25 cellular contexts compared by ENCODE assay signal in genomic region chr1:17718136-17718535, GRCh38. TPM values are rescaled to one million over a fixed set of nuclear protein-coding genes. Genes with fewer than 3 reads are reported as not detected.
DNase-seq lines count a peak whose midpoint lies in the region; ATAC-seq and TF ChIP-seq lines count a peak whose summit lies in the region.
"Had no signal": no experiment of that assay in that cellular context is flagged by ENCODE, and none has a peak within 500 bp of the region (broad histone marks: within the 10 kb centered on the region; RNA-seq: fewer than 3 reads in every experiment).

No MANE protein-coding gene starts in this region.

- DNase-seq in NCI-H1417 (lab: John Stamatoyannopoulos, UW) (peak in 2 of 3 experiments; percentile 4 to 63), NCI-H1417 treated with DMSO at 0.1 percent for 48 hours (lab: John Stamatoyannopoulos, UW) (no peak), IMR-90 (no peak), NCI-H345 treated with DMSO at 0.1 percent for 48 hours (lab: John Stamatoyannopoulos, UW; ENCODE audit: unreplicated experiment) (peak; percentile 67), nephron progenitor cell (no peak), NCI-H82 treated with DMSO at 0.1 percent for 48 hours (lab: John Stamatoyannopoulos, UW; ENCODE audit: unreplicated experiment) (no peak)
- DNase-seq: 8988T; CD4-positive, alpha-beta memory T cell; EL; GF-D8; H7; HFFc6; NCI-H1105; NCI-H1930; NCI-H774; Peyer's patch; SJCRH30; T-cell had no signal

- dilution Hi-C loops in IMR-90 (cut with HindIII; ENCODE audit: low sequenced_read_pairs, unreplicated experiment) = no loop called here

- no peak for TF ChIP-seq POLR2A in IMR-90 (IDR thresholded peaks at IDR 0.05; ENCODE audit: low read depth, low read length)

- H4K20me1 ChIP-seq in IMR-90 (ENCODE audit: insufficient read depth, low read length) = no peaks in the 10 kb centered on the region
- H4K20me1 ChIP-seq: BLaER1 treated with 17β-estradiol and CSF1 and Interleukin-3, amounts not matched to agents 10 nM and 100 nM had no signal

- CTCF ChIA-PET in IMR-90 (lab: Yijun Ruan, JAX) = no interaction called here

- no peaks in the 10 kb centered on the region for H3K9me3 ChIP-seq in IMR-90 (ENCODE audit: control insufficient read depth, insufficient read depth, low read length)
- H3K9me3 ChIP-seq: BLaER1 treated with 17β-estradiol and CSF1 and Interleukin-3, amounts not matched to agents 10 nM and 100 nM; Peyer's patch; SJCRH30 had no signal

- H3K23ac ChIP-seq in IMR-90 (ENCODE audit: low read depth, low read length) = no peak overlapping the region

- H2AFZ ChIP-seq in IMR-90 (replicated peaks; ENCODE audit: low read length, poor library complexity) = no peak overlapping the region

- no peak overlapping the region for H2AK5ac ChIP-seq in IMR-90 (ENCODE audit: low read depth, low read length)

- H3K4me3 ChIP-seq in IMR-90 (ENCODE audit: insufficient read depth, low read depth, low read length) = no peak overlapping the region
- H3K4me3 ChIP-seq: BLaER1 treated with 17β-estradiol and CSF1 and Interleukin-3, amounts not matched to agents 10 nM and 100 nM; Peyer's patch; SJCRH30 had no signal

- BruUV-seq in IMR-90 (replicated peaks; lab: Mats Ljungman, UMichigan) = no TSS peak

- H2AK9ac ChIP-seq in IMR-90 (replicated peaks; ENCODE audit: low read depth, low read length, poor library complexity) = peak overlapping the region; percentile 66

- 75% methylated on average over 9 of the region's 16 CpGs; no CpG with 5 or more reads in 1 of the 2 experiments for WGBS in IMR-90 (ENCODE audit: extremely low coverage in 2 of 2, insufficient read length in 1 of 2), 2 experiments

- H3K36me3 Mint-ChIP-seq in nephron progenitor cell (ENCODE audit: low read depth) = no peaks in the 10 kb centered on the region
- H3K36me3 Mint-ChIP-seq: CD4-positive, alpha-beta memory T cell; T-cell had no signal

- no peaks in the 10 kb centered on the region for H3K79me1 ChIP-seq in IMR-90 (ENCODE audit: low read depth in 1 of 2, low read length in 2 of 2)

- peaks cover 6% of the 10 kb centered on the region for H3K27me3 ChIP-seq in IMR-90 (ENCODE audit: control insufficient read depth, insufficient read depth, low read length)
- H3K27me3 ChIP-seq: BLaER1 treated with 17β-estradiol and CSF1 and Interleukin-3, amounts not matched to agents 10 nM and 100 nM; Peyer's patch had no signal

- no peak overlapping the region for H3K14ac ChIP-seq in IMR-90 (replicated peaks; ENCODE audit: low read depth, low read length)

- intact Hi-C loops in IMR-90 (cut with micrococcal nuclease) = no loop called here

- H3K27me3 Mint-ChIP-seq in nephron progenitor cell (ENCODE audit: low read depth, poor library complexity) = peaks cover 37% of the 10 kb centered on the region

- peaks cover 57% of the 10 kb centered on the region for H3K4me1 Mint-ChIP-seq in nephron progenitor cell
- H3K4me1 Mint-ChIP-seq: CD4-positive, alpha-beta memory T cell; T-cell had no signal

- H2BK20ac ChIP-seq in IMR-90 (ENCODE audit: low read depth, low read length) = no peak overlapping the region

- TF ChIP-seq CTCF in IMR-90 (conservative IDR thresholded peaks at IDR 0.05; ENCODE audit: low read depth, low read length) = no peak
- TF ChIP-seq CTCF in nephron progenitor cell (IDR thresholded peaks at IDR 0.05) = no peak

- ATAC-seq in IMR-90 (ENCODE audit: low read depth) (no peak), GM18909 (IDR thresholded peaks at IDR 0.05; ENCODE audit: poor library complexity, unreplicated experiment) (no peak), esophagus mucosa (no peak)
- ATAC-seq: T-cell had no signal

- H3K9me3 Mint-ChIP-seq in nephron progenitor cell = no peaks in the 10 kb centered on the region
- H3K9me3 Mint-ChIP-seq: CD4-positive, alpha-beta memory T cell; HFFc6; T-cell had no signal

- H3K18ac ChIP-seq in IMR-90 (ENCODE audit: low read depth, low read length) = no peak overlapping the region

- H3K27ac Mint-ChIP-seq in nephron progenitor cell = no peak overlapping the region
- H3K27ac Mint-ChIP-seq: CD4-positive, alpha-beta memory T cell; HFFc6; T-cell had no signal

- H2BK15ac ChIP-seq in IMR-90 (ENCODE audit: low read depth, low read length) = no peak overlapping the region

- H3K27ac ChIP-seq in IMR-90 (ENCODE audit: insufficient read depth, low read length) = no peak overlapping the region
- H3K27ac ChIP-seq: BLaER1 treated with 17β-estradiol and CSF1 and Interleukin-3, amounts not matched to agents 10 nM and 100 nM; HL-60; KMS-11; Peyer's patch; SJCRH30 had no signal

- no peak overlapping the region for H3K4ac ChIP-seq in IMR-90 (ENCODE audit: low read depth, low read length)

- H3K36me3 ChIP-seq in IMR-90 (ENCODE audit: control insufficient read depth, insufficient read depth, low read length) = no peaks in the 10 kb centered on the region
- H3K36me3 ChIP-seq: Peyer's patch, SJCRH30 had no signal

- H3K4me1 ChIP-seq in IMR-90 (ENCODE audit: control insufficient read depth, insufficient read depth, low read length) = no peaks in the 10 kb centered on the region
- H3K4me1 ChIP-seq: Peyer's patch, SJCRH30 had no signal

- H2BK5ac ChIP-seq in IMR-90 (ENCODE audit: low read depth, low read length, poor library complexity, severe bottlenecking) = no peak overlapping the region

- no peak overlapping the region for H3K9ac ChIP-seq in IMR-90 (ENCODE audit: low read depth, low read length)
- H3K9ac ChIP-seq: BLaER1 treated with 17β-estradiol and CSF1 and Interleukin-3, amounts not matched to agents 10 nM and 100 nM; KMS-11 had no signal

- H4K8ac ChIP-seq in IMR-90 (ENCODE audit: low read depth in 2 of 2, low read length in 2 of 2) = no peak overlapping the region

- POLR2A ChIA-PET in IMR-90 (lab: Charles Lee; ENCODE audit: unreplicated experiment) = no interaction called here

- H4K91ac ChIP-seq in IMR-90 (ENCODE audit: insufficient read depth, low read depth, low read length) = no peak overlapping the region

- no peak overlapping the region for H3K4me2 ChIP-seq in IMR-90 (ENCODE audit: low read depth, low read length)
- H3K4me2 ChIP-seq: BLaER1 treated with 17β-estradiol and CSF1 and Interleukin-3, amounts not matched to agents 10 nM and 100 nM; KMS-11 had no signal

- H3K9me1 ChIP-seq in IMR-90 (ENCODE audit: insufficient read depth, low read length) = no peaks in the 10 kb centered on the region

- in situ Hi-C loops in IMR-90 (cut with MboI; ENCODE audit: low sequenced_read_pairs) = no loop called here

- H4K5ac ChIP-seq in IMR-90 (ENCODE audit: low read depth, low read length) = no peak overlapping the region

- no peak overlapping the region for H3K56ac ChIP-seq in IMR-90 (ENCODE audit: extremely low read depth, insufficient read depth, low read length)

- no peak overlapping the region for H2BK120ac ChIP-seq in IMR-90 (ENCODE audit: low read depth, low read length)

- peak overlapping the region; percentile 13 for H3K4me3 Mint-ChIP-seq in nephron progenitor cell
- H3K4me3 Mint-ChIP-seq: CD4-positive, alpha-beta memory T cell; HFFc6; T-cell had no signal

- no peak for TF ChIP-seq RAD21 in IMR-90 (IDR thresholded peaks at IDR 0.05; ENCODE audit: low read length)

TF ChIP-seq in IMR-90, 13 proteins besides CTCF, POLR2A, EP300 and RAD21:
- TF ChIP-seq NFE2L2 (IDR thresholded peaks at IDR 0.05; ENCODE audit: low read depth, low read length) (no peak), MXI1 (IDR thresholded peaks at IDR 0.05; ENCODE audit: borderline replicate concordance, low read depth, low read length) (no peak), SMC3 (IDR thresholded peaks at IDR 0.05; ENCODE audit: low read depth, low read length) (no peak), CHD1 (IDR thresholded peaks at IDR 0.05; ENCODE audit: low read depth, low read length) (no peak), FOS (IDR thresholded peaks at IDR 0.05; ENCODE audit: low read depth, low read length) (no peak), ELK1 (IDR thresholded peaks at IDR 0.05; ENCODE audit: borderline replicate concordance, low read depth, low read length) (no peak), RCOR1 (IDR thresholded peaks at IDR 0.05; ENCODE audit: insufficient replicate concordance, low read length) (no peak), MAZ (IDR thresholded peaks at IDR 0.05; ENCODE audit: borderline replicate concordance, low read depth, low read length) (no peak), MAFK (IDR thresholded peaks at IDR 0.05; ENCODE audit: low read depth, low read length) (no peak), CEBPB (IDR thresholded peaks at IDR 0.05; ENCODE audit: low read depth, low read length) (no peak), RFX5 (IDR thresholded peaks at IDR 0.05; ENCODE audit: low read depth, low read length) (no peak)

RNA-seq across cellular contexts. Expression of gene ACTL8, which starts 37.0 kb away (rescaled TPM):
- total RNA-seq in IMR-90 (2012; rRNA removed) = under 0.01 and 0.28 TPM in 2 replicates
- polyA plus RNA-seq in IMR-90 (2012; rRNA removed) = 0.07 and 0.09 TPM in 2 replicates
- polyA plus RNA-seq in IMR-90 (2012; cell fraction: cytosol; rRNA removed) = 0.10 and 0.11 TPM in 2 replicates
- polyA plus RNA-seq in IMR-90 (2012; cell fraction: nucleus; rRNA removed; ENCODE audit: low replicate concordance) = 0.08 TPM in 2 replicates
- 0.20 TPM for total RNA-seq in esophagus mucosa
- total RNA-seq: CD4-positive, alpha-beta memory T cell; NCI-H460; OCI-LY7; Peyer's patch; T-cell had no signal
- polyA plus RNA-seq: CD4-positive, alpha-beta memory T cell had no signal

Comparison
In these comparisons a context has a peak if more than half of its experiments do, and no peak if none do; other contexts are left out.
1. DNase-seq: peak in NCI-H1417 (2 of 3) and NCI-H345 treated with DMSO at 0.1 percent for 48 hours (single experiment); none in NCI-H1417 treated with DMSO at 0.1 percent for 48 hours (single experiment), IMR-90 (single experiment), nephron progenitor cell (single experiment) and NCI-H82 treated with DMSO at 0.1 percent for 48 hours (single experiment).